In genomic region chr4:82381235-82381634, GRCh38 we compare ENCODE assay signal across 2 cellular contexts.
TF ChIP-seq lines count a peak whose summit lies in the region.

No MANE protein-coding gene starts in this region.

TF ChIP-seq in HCT116, 20 proteins besides CTCF, POLR2A, EP300 and RAD21 (continued from another document):
- TF ChIP-seq, protein P1, sequence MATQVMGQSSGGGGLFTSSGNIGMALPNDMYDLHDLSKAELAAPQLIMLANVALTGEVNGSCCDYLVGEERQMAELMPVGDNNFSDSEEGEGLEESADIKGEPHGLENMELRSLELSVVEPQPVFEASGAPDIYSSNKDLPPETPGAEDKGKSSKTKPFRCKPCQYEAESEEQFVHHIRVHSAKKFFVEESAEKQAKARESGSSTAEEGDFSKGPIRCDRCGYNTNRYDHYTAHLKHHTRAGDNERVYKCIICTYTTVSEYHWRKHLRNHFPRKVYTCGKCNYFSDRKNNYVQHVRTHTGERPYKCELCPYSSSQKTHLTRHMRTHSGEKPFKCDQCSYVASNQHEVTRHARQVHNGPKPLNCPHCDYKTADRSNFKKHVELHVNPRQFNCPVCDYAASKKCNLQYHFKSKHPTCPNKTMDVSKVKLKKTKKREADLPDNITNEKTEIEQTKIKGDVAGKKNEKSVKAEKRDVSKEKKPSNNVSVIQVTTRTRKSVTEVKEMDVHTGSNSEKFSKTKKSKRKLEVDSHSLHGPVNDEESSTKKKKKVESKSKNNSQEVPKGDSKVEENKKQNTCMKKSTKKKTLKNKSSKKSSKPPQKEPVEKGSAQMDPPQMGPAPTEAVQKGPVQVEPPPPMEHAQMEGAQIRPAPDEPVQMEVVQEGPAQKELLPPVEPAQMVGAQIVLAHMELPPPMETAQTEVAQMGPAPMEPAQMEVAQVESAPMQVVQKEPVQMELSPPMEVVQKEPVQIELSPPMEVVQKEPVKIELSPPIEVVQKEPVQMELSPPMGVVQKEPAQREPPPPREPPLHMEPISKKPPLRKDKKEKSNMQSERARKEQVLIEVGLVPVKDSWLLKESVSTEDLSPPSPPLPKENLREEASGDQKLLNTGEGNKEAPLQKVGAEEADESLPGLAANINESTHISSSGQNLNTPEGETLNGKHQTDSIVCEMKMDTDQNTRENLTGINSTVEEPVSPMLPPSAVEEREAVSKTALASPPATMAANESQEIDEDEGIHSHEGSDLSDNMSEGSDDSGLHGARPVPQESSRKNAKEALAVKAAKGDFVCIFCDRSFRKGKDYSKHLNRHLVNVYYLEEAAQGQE (IDR thresholded peaks at IDR 0.05; ENCODE audit: low read depth), result no peak
- TF ChIP-seq ELF1 (IDR thresholded peaks at IDR 0.05; ENCODE audit: borderline replicate concordance, low read depth) (no peak), POLR2AphosphoS5 (IDR thresholded peaks at IDR 0.05; ENCODE audit: low read depth, low read length) (no peak), YY1 (IDR thresholded peaks at IDR 0.05; ENCODE audit: extremely low read depth, insufficient replicate concordance, low read depth, low read length) (no peak), EZH2 (IDR thresholded peaks at IDR 0.05) (no peak), EGR1 (IDR thresholded peaks at IDR 0.05; ENCODE audit: low read depth) (no peak), SP1 (IDR thresholded peaks at IDR 0.05; ENCODE audit: low read depth) (no peak)

TF ChIP-seq in WTC11, 78 proteins besides CTCF, POLR2A, EP300 and RAD21 (continued from another document):
- no peak for TF ChIP-seq NFATC4 (CRISPR knock-in tag; IDR thresholded peaks at IDR 0.05)
